Comparison of ENCODE assay signal across 33 cellular contexts in the genomic region with DNA sequence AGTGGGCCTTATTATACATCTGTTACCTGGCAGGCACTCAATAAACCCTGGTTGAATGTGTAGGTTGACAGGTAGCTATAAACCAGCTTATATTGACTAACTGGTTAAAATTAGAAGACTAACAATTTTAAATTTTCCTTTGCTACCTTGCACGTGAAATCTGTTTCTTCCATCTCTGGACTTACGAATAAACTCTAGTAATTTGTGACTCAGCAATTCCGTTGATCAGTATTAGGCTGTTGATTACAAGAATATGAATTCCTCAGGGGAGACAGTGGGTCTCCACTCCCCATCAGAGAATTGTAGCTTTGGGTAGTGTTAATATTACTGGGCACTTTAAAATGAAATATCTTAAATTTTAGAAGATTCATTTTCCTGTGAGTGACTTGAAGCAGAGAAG.
"Had no signal": no experiment of that assay in that cellular context is flagged by ENCODE, and none has a peak within 500 bp of the region (broad histone marks: within the 10 kb centered on the region; RNA-seq: fewer than 3 reads in every experiment).

No MANE protein-coding gene starts in this region.

- H3K36me3 ChIP-seq: adrenal gland, ascending aorta, brain microvascular endothelial cell, breast epithelium, cardiac muscle cell had no signal

- H3K27ac ChIP-seq: adrenal gland, ascending aorta, body of pancreas, brain microvascular endothelial cell, breast epithelium, cardiac muscle cell had no signal

- ATAC-seq: activated naive CD4-positive, alpha-beta T cell treated with anti-CD3 and anti-CD28 coated beads, Interleukin-2, amount 50 U/mL, for 72 hours; activated naive CD8-positive, alpha-beta T cell treated with anti-CD3 and anti-CD28 coated beads, Interleukin-2, amount 50 U/mL, for 24 hours; activated T-cell treated with anti-CD3 and anti-CD28 coated beads, Interleukin-2, amount 50 U/mL, for 4 hours; activated T-cell treated with anti-CD3 and anti-CD28 coated beads, Interleukin-2, amount 50 U/mL, for 72 hours; activated T-helper 17 cell treated with anti-CD3 and anti-CD28 coated beads, Interleukin-2, amount 50 U/mL, for 72 hours; body of pancreas had no signal

- FAIRE-seq: astrocyte, bronchial epithelial cell, colon had no signal

- H3K27me3 ChIP-seq: adrenal gland, ascending aorta, body of pancreas, brain microvascular endothelial cell, breast epithelium, cardiac muscle cell had no signal

- H3K4me1 ChIP-seq: adrenal gland, ascending aorta, breast epithelium had no signal

- H3K9me3 ChIP-seq: adrenal gland, ascending aorta, body of pancreas, breast epithelium had no signal

- H3K4me3 ChIP-seq: adrenal gland, ascending aorta, body of pancreas, breast epithelium, cardiac muscle cell had no signal

- DNase-seq: activated effector memory CD4-positive, alpha-beta T cell treated with anti-CD3 and anti-CD28 coated beads, Interleukin-2, amount 50 U/mL, for 16 hours; activated effector memory CD4-positive, alpha-beta T cell treated with Interleukin-2 at 50 U/mL for 16 hours; activated gamma-delta T cell; activated gamma-delta T cell treated with Interleukin-2 at 50 U/mL for 16 hours; activated naive CD4-positive, alpha-beta T cell; activated naive CD4-positive, alpha-beta T cell treated with anti-CD3 and anti-CD28 coated beads for 36 hours; activated naive CD4-positive, alpha-beta T cell treated with anti-CD3 and anti-CD28 coated beads, Interleukin-2, amount 10 ng/mL, durations not matched to agents 7 days and 5 days; activated naive CD4-positive, alpha-beta T cell treated with anti-CD3 and anti-CD28 coated beads, Interleukin-2, amount 50 U/mL, for 16 hours; activated naive CD4-positive, alpha-beta T cell treated with Interleukin-2 at 50 U/mL for 16 hours; activated naive CD8-positive, alpha-beta T cell treated with anti-CD3 and anti-CD28 coated beads for 36 hours; activated naive CD8-positive, alpha-beta T cell treated with anti-CD3 and anti-CD28 coated beads, Interleukin-2, amount 10 ng/mL, durations not matched to agents 7 days and 5 days; activated naive CD8-positive, alpha-beta T cell treated with anti-CD3 and anti-CD28 coated beads, Interleukin-2, amount 50 U/mL, for 24 hours; activated T-cell treated with anti-CD3 and anti-CD28 coated beads, Interleukin-2, amount 50 U/mL, for 4 hours; activated T-cell treated with anti-CD3 and anti-CD28 coated beads, Interleukin-2, amount 50 U/mL, for 48 hours; activated T-cell treated with anti-CD3 and anti-CD28 coated beads, Interleukin-2, amount 50 U/mL, for 72 hours; adrenal gland; amniotic stem cell; amygdala; anterior cingulate cortex; aorta; body of pancreas; brain microvascular endothelial cell; caudate nucleus; central memory CD4-positive, alpha-beta T cell; cerebellar nuclear complex had no signal
